In genomic region chr7:149621776-149622175, GRCh38 we compare ENCODE assay signal across 1 cellular context.
TF ChIP-seq lines count a peak whose summit lies in the region.

No MANE protein-coding gene starts in this region.

TF ChIP-seq in IMR-90, 13 proteins besides CTCF, POLR2A, EP300 and RAD21:
- TF ChIP-seq RCOR1 (IDR thresholded peaks at IDR 0.05; ENCODE audit: insufficient replicate concordance, low read length), result no peak
- no peak for TF ChIP-seq FOS (IDR thresholded peaks at IDR 0.05; ENCODE audit: low read depth, low read length)
- TF ChIP-seq MAFK (IDR thresholded peaks at IDR 0.05; ENCODE audit: low read depth, low read length), result no peak
- no peak for TF ChIP-seq MAZ (IDR thresholded peaks at IDR 0.05; ENCODE audit: borderline replicate concordance, low read depth, low read length)
- TF ChIP-seq NFE2L2 (IDR thresholded peaks at IDR 0.05; ENCODE audit: low read depth, low read length), result no peak
